In the genomic region with DNA sequence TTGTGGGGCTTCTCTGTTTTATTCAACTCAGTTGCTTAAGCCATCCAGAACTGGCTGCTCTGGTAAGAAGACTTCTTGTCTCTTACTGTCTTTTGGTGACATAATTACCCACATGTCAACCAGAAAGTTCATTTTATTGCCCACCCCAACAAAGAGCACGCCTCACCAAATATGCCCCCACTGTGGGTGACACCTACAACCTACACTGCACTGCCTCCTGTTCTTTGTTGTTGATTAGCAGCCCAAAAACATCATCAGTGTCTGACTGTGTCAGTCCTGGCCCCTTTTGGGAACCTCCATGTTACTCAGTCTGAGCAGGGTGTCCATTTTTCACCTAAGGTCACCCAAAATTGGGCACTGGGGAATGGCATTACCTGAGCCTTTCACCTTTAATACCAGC, we compare ENCODE assay signal across 6 cellular contexts.
"Had no signal": no experiment of that assay in that cellular context is flagged by ENCODE, and none has a peak within 500 bp of the region (broad histone marks: within the 10 kb centered on the region; RNA-seq: fewer than 3 reads in every experiment).

No MANE protein-coding gene starts in this region.

- DNase-seq: GM23248, GOT3, H7, IMR-90 had no signal

- H3K36me3 ChIP-seq: HAP-1 had no signal

- H3K4me1 ChIP-seq: HAP-1 had no signal

- H3K4me3 ChIP-seq: GM23248, HAP-1 had no signal

- H3K27ac ChIP-seq: GM23248 had no signal

- FAIRE-seq: HTR-8/SVneo had no signal
